Comparison of ENCODE assay signal across 8 cellular contexts in the genomic region with DNA sequence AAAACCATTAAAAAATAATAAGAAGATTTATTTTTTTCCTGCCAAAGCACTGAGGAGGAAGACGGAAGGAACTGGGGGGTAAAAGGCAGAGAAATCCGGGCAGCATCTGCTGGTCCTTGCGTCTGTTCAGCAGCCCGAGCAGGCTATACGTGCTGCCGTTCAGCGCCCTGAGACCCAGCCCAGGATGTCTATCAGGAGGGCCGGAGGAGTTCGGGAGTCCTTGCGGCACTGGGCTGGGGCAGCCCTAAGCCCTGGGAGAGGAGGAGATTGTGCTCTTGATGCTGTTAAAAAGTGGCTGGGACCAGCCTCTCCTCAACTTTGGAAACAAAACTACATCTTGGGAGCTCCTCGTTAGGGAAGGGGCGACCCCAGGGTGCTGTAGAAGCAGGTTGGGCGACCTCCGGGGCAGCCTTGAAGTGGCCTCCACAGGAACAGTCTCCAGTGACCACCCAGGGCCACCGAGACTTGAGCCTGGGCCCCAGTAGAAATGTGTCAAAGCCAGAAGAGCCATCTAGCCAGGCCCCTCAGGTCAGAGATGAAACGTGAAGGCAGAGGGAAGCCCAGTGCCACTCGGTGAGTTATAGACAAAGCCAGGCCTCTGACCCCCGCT. TPM values are rescaled to one million over a fixed set of nuclear protein-coding genes. Genes with fewer than 3 reads are reported as not detected.
DNase-seq lines count a peak whose midpoint lies in the region; ATAC-seq and TF ChIP-seq lines count a peak whose summit lies in the region.
"Had no signal": no experiment of that assay in that cellular context is flagged by ENCODE, and none has a peak within 500 bp of the region (broad histone marks: within the 10 kb centered on the region; RNA-seq: fewer than 3 reads in every experiment).

No MANE protein-coding gene starts in this region.

- H3K36me3 ChIP-seq in MM.1S (replicated peaks; ENCODE audit: insufficient read depth, low read length) (no peaks in the 10 kb centered on the region), right lobe of liver (no peaks in the 10 kb centered on the region), subcutaneous abdominal adipose tissue (ENCODE audit: control insufficient read depth in 5 of 5, insufficient read depth in 5 of 5, low read length in 5 of 5) (no peaks in the 10 kb centered on the region)

- no peak for TF ChIP-seq CTCF in MM.1S (IDR thresholded peaks at IDR 0.05; ENCODE audit: low read length)
- no peak for TF ChIP-seq CTCF in right lobe of liver (IDR thresholded peaks at IDR 0.05)

- H3K27me3 ChIP-seq in MM.1S (replicated peaks; ENCODE audit: insufficient read depth, low read length) (no peaks in the 10 kb centered on the region), right lobe of liver (no peaks in the 10 kb centered on the region), subcutaneous abdominal adipose tissue (ENCODE audit: control insufficient read depth in 5 of 5, insufficient read depth in 4 of 5, low read length in 5 of 5) (no peaks in the 10 kb centered on the region)

- H3K4me1 ChIP-seq in MM.1S (ENCODE audit: low read length), result no peaks in the 10 kb centered on the region
- peaks cover 0 to 14% (median 7%) of the 10 kb centered on the region in 4 donors for H3K4me1 ChIP-seq in right lobe of liver
- H3K4me1 ChIP-seq in subcutaneous abdominal adipose tissue (ENCODE audit: control insufficient read depth in 5 of 5, insufficient read depth in 5 of 5, low read length in 5 of 5), result peaks cover 16 to 56% (median 47%) of the 10 kb centered on the region in 5 donors

- H3K9me2 ChIP-seq in MM.1S (replicated peaks; ENCODE audit: insufficient read depth, low read length), result no peaks in the 10 kb centered on the region

- intact Hi-C loops in right lobe of liver (cut with DNase I), result loop anchor here in 1 of 2 donors (10.0 kb wide), 1 partner anchor 144 kb away; no protein-coding TSS in a partner anchor

- no peak overlapping the region for H3K27ac ChIP-seq in MM.1S (ENCODE audit: low read length)
- H3K27ac ChIP-seq in right lobe of liver, result peak overlapping the region; percentile 31 to 62 (median 43)
- H3K27ac ChIP-seq in subcutaneous abdominal adipose tissue (ENCODE audit: low read depth, low read length), result peak overlapping the region; percentile 94

- H4K20me1 ChIP-seq in MM.1S (ENCODE audit: insufficient read depth, low read length), result no peaks in the 10 kb centered on the region

- 74% methylated on average over 12 of the region's 18 CpGs for WGBS in right lobe of liver (ENCODE audit: insufficient coverage, low coverage, low lambda C conversion rate, missing lambda C conversion rate)

- H3K9ac ChIP-seq in MM.1S (ENCODE audit: low read length) (no peak overlapping the region), subcutaneous abdominal adipose tissue (ENCODE audit: low read length in 5 of 5) (peak overlapping the region in 3 of 5 donors; percentile 35 to 69 (median 39))

- peak overlapping the region; percentile 87 to 91 for H3K27ac Mint-ChIP-seq in activated naive CD4-positive, alpha-beta T cell treated with anti-CD3 and anti-CD28 coated beads, Interleukin-2, amount 50 U/mL, for 72 hours

- peaks cover 4 to 6% of the 10 kb centered on the region in 2 donors for H3K36me3 Mint-ChIP-seq in activated naive CD4-positive, alpha-beta T cell treated with anti-CD3 and anti-CD28 coated beads, Interleukin-2, amount 50 U/mL, for 72 hours

- no peaks in the 10 kb centered on the region for H3K79me2 ChIP-seq in MM.1S (ENCODE audit: low read length)

- no peak for TF ChIP-seq POLR2A in right lobe of liver (IDR thresholded peaks at IDR 0.05)

- DNase-seq in MM.1S, result no peak
- DNase-seq in activated naive CD4-positive, alpha-beta T cell treated with anti-CD3 and anti-CD28 coated beads, Interleukin-2, amount 50 U/mL, for 72 hours (ENCODE audit: low spot score in 2 of 2), result no peak
- DNase-seq in right lobe of liver, result peak in 1 of 3 donors; percentile 35
- no peak for DNase-seq in stimulated activated CD4-positive, alpha-beta T cell treated with anti-CD3 and anti-CD28 coated beads, Interleukin-4, amount 100 ng/mL, for 1 hour
- no peak for DNase-seq in Kasumi-1 (lab: John Stamatoyannopoulos, UW)
- no peak for DNase-seq in COLO829 (ENCODE audit: low spot score)
- DNase-seq: NCI-H187 treated with DMSO at 0.1 percent for 48 hours had no signal

- H2AFZ ChIP-seq in MM.1S (ENCODE audit: low read length), result peak overlapping the region; percentile 51; the same call in 1 of the 2 replicates

- H3K9me3 ChIP-seq in MM.1S (replicated peaks; ENCODE audit: insufficient read depth, low read length) (no peaks in the 10 kb centered on the region), right lobe of liver (no peaks in the 10 kb centered on the region), subcutaneous abdominal adipose tissue (ENCODE audit: control insufficient read depth in 5 of 5, low read length in 5 of 5) (no peaks in the 10 kb centered on the region)

- peak overlapping the region; percentile 27; the same call in 1 of the 2 replicates for H3K4me2 ChIP-seq in MM.1S (ENCODE audit: low read depth, low read length)

- no peaks in the 10 kb centered on the region for H3F3A ChIP-seq in MM.1S (ENCODE audit: insufficient read depth, low read length)

- peak in 1 of 2 donors; percentile 8 for ATAC-seq in activated naive CD4-positive, alpha-beta T cell treated with anti-CD3 and anti-CD28 coated beads, Interleukin-2, amount 50 U/mL, for 72 hours
- peak in 2 of 4 donors; percentile 11 to 18 for ATAC-seq in right lobe of liver

- H3K4me3 ChIP-seq in MM.1S (ENCODE audit: low read length), result no peak overlapping the region
- H3K4me3 ChIP-seq in right lobe of liver, result no peak overlapping the region
- H3K4me3 ChIP-seq in subcutaneous abdominal adipose tissue (ENCODE audit: low read depth in 1 of 5, low read length in 5 of 5), result peak overlapping the region in 1 of 5 donors; percentile 40

- H3K9me3 Mint-ChIP-seq in activated naive CD4-positive, alpha-beta T cell treated with anti-CD3 and anti-CD28 coated beads, Interleukin-2, amount 50 U/mL, for 72 hours, result peaks cover 7% of the 10 kb centered on the region in 2 donors

RNA-seq across cellular contexts. Expression of gene PGF, which starts 14.3 kb away (rescaled TPM):
- total RNA-seq in activated naive CD4-positive, alpha-beta T cell treated with anti-CD3 and anti-CD28 coated beads, Interleukin-2, amount 50 U/mL, for 72 hours, result under 1 TPM in 1 of 2 donors, not detected in 1; 0.46 TPM
- total RNA-seq in right lobe of liver, result 1 to 10 TPM in 5 of 6 experiments, under 1 TPM in 1; 0.55 to 4.2 (median 2.1) TPM

RNA-seq across cellular contexts. Expression of gene RPS6KL1, which starts 18.0 kb away (rescaled TPM):
- total RNA-seq in activated naive CD4-positive, alpha-beta T cell treated with anti-CD3 and anti-CD28 coated beads, Interleukin-2, amount 50 U/mL, for 72 hours, result 1 to 10 TPM; 1.1 to 4.8 TPM
- 1 to 10 TPM; 3.9 to 7.9 (median 4.9) TPM for total RNA-seq in right lobe of liver

RNA-seq across cellular contexts. Expression of gene DLST, which starts 59.3 kb away (rescaled TPM):
- 100 to 1,000 TPM; 125 to 135 TPM for total RNA-seq in activated naive CD4-positive, alpha-beta T cell treated with anti-CD3 and anti-CD28 coated beads, Interleukin-2, amount 50 U/mL, for 72 hours
- total RNA-seq in right lobe of liver, result 100 to 1,000 TPM in 1 of 6 experiments, 10 to 100 TPM in 5; 63.8 to 112 (median 68.8) TPM
